7 cellular contexts compared by ENCODE assay signal in the genomic region with DNA sequence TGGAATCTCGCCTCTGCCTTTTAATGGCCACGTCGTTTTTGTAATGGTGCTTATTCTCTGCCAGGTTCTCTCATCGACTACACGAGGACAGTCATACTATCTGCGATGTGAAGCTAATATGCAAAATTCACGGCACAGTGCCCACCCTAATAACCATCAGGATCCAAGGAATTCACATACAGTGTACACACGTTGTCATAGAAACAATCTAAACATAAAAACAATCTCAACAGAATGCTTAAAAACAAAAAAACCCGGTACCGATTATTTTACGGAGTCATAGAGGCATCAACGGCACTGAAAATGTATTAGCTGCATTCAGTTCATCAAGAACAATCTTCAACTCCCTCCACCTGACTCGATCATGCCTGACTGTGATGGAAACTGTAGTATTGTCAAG. TPM values are rescaled to one million over a fixed set of nuclear protein-coding genes. Genes with fewer than 3 reads are reported as not detected.
DNase-seq lines count a peak whose midpoint lies in the region; ATAC-seq and TF ChIP-seq lines count a peak whose summit lies in the region.

No MANE protein-coding gene starts in this region.

- H3K27ac Mint-ChIP-seq in T-cell (peak overlapping the region; percentile 98 to 100), progenitor cell of endocrine pancreas (peak overlapping the region; percentile 98)

- POLR2A ChIA-PET in T-cell (lab: Charles Lee) (interaction anchor here (0.5 to 1.6 kb wide), 4 partner anchors 9 to 534 kb away, joined by 3 to 23 read pairs (median 5); partner anchors contain the start of gene BRAF (in 1 of the 2)), RWPE1 (lab: Yijun Ruan, JAX; ENCODE audit: low non-redundant PET) (no interaction called here)

- no peak overlapping the region for H3K27ac ChIP-seq in RWPE1

- peak; percentile 3 for ATAC-seq in GM18508 (IDR thresholded peaks at IDR 0.05; ENCODE audit: insufficient read depth, unreplicated experiment)
- ATAC-seq in HG02840 (IDR thresholded peaks at IDR 0.05; ENCODE audit: low FRiP score, unreplicated experiment): peak; percentile 2
- ATAC-seq in T-cell (replicated peaks in 1 of 4): peak; percentile 0 to 5 (median 2)

- H3K4me3 Mint-ChIP-seq in T-cell (peak overlapping the region; percentile 82 to 98 (median 96)), progenitor cell of endocrine pancreas (ENCODE audit: low read depth) (peak overlapping the region; percentile 98)

- H3K4me1 Mint-ChIP-seq in T-cell (peaks cover 36 to 42% (median 39%) of the 10 kb centered on the region in 3 donors), progenitor cell of endocrine pancreas (ENCODE audit: low read depth) (peaks cover 8% of the 10 kb centered on the region)

- peaks cover 0 to 4% (median 2%) of the 10 kb centered on the region in 3 donors for H3K9me3 Mint-ChIP-seq in T-cell
- no peaks in the 10 kb centered on the region for H3K9me3 Mint-ChIP-seq in progenitor cell of endocrine pancreas (ENCODE audit: low read depth)

- CTCF ChIA-PET in T-cell (lab: Charles Lee) (interaction anchor here (0.5 to 5.1 kb wide), 13 partner anchors 10 to 723 kb away, joined by 3 to 107 read pairs (median 4); partner anchors contain the start of gene BRAF (in 1 of the 2)), RWPE1 (lab: Yijun Ruan, JAX) (interaction anchor here (0.7 kb wide), 1 partner anchor 11 kb away, joined by 3 read pairs; no protein-coding TSS in a partner anchor)

- H3K4me3 ChIP-seq in fibroblast of the aortic adventitia (ENCODE audit: low read depth, low read length): peak overlapping the region; percentile 85

- H3K36me3 Mint-ChIP-seq in T-cell (peaks cover 10% of the 10 kb centered on the region), progenitor cell of endocrine pancreas (ENCODE audit: insufficient read depth) (peaks cover 5% of the 10 kb centered on the region)

- DNase-seq in T-cell (no peak), fibroblast of the aortic adventitia (ENCODE audit: low read depth) (no peak), progenitor cell of endocrine pancreas (ENCODE audit: low spot score, unreplicated experiment) (no peak), RWPE1 (ENCODE audit: low spot score) (no peak)
- DNase-seq in stimulated activated CD4-positive, alpha-beta T cell treated with anti-CD3 and anti-CD28 coated beads, Interleukin-4, amount 100 ng/mL, for 4 hours: no peak

- peaks cover 2 to 11% of the 10 kb centered on the region in 2 donors for H3K27me3 Mint-ChIP-seq in T-cell
- H3K27me3 Mint-ChIP-seq in progenitor cell of endocrine pancreas: peaks cover 19% of the 10 kb centered on the region

- TF ChIP-seq CTCF in fibroblast of the aortic adventitia (IDR thresholded peaks at IDR 0.05; ENCODE audit: insufficient read depth, low read length) (no peak), progenitor cell of endocrine pancreas (IDR thresholded peaks at IDR 0.05; ENCODE audit: unreplicated experiment) (no peak), RWPE1 (conservative IDR thresholded peaks at IDR 0.05; ENCODE audit: low read depth) (no peak)

RNA-seq across cellular contexts. Expression of gene MRPS33, which starts 0.7 kb away (rescaled TPM):
- 10 to 100 TPM; 24.2 to 45.5 (median 38.6) TPM for total RNA-seq in T-cell
- total RNA-seq in fibroblast of the aortic adventitia (ENCODE audit: low replicate concordance): 32.4 and 118 TPM in 2 replicates
- 48.5 and 49.6 TPM in 2 replicates for total RNA-seq in progenitor cell of endocrine pancreas

RNA-seq across cellular contexts. Expression of gene TMEM178B, which starts 59.8 kb away (rescaled TPM):
- total RNA-seq in T-cell (under 1 TPM; 0.14 to 0.86 (median 0.32) TPM), fibroblast of the aortic adventitia (ENCODE audit: low replicate concordance) (0.09 TPM in 1 of 2 replicates, not detected in the other), progenitor cell of endocrine pancreas (2.3 and 2.8 TPM in 2 replicates)
